In genomic region chr1:15858069-15858670, GRCh38 we compare ENCODE assay signal across 19 cellular contexts. TPM values are rescaled to one million over a fixed set of nuclear protein-coding genes. Genes with fewer than 3 reads are reported as not detected.
DNase-seq lines count a peak whose midpoint lies in the region; ATAC-seq and TF ChIP-seq lines count a peak whose summit lies in the region.
"Had no signal": no experiment of that assay in that cellular context is flagged by ENCODE, and none has a peak within 500 bp of the region (broad histone marks: within the 10 kb centered on the region; RNA-seq: fewer than 3 reads in every experiment).

No MANE protein-coding gene starts in this region.

- H3K36me3 Mint-ChIP-seq in immature natural killer cell = no peaks in the 10 kb centered on the region
- peaks cover 5 to 7% of the 10 kb centered on the region in 2 donors for H3K36me3 Mint-ChIP-seq in stimulated activated naive B cell treated with anti-CD40 and anti-IgM and Interleukin-4, amounts not matched to agents 10 μg/mL and 1 μg/mL and 100 μg/mL, for 72 hours
- peaks cover 0 to 7% (median 0%) of the 10 kb centered on the region in 3 donors for H3K36me3 Mint-ChIP-seq in CD8-positive, alpha-beta memory T cell

- in situ Hi-C loops in Panc1 (cut with HindIII; ENCODE audit: low pct_unique_long_range_greater_than_20kb, low sequenced_read_pairs) = no loop called here

- peak overlapping the region in 4 of 6 donors; percentile 22 to 70 (median 44) for H3K27ac Mint-ChIP-seq in immature natural killer cell
- H3K27ac Mint-ChIP-seq in stimulated activated naive B cell treated with anti-CD40 and anti-IgM and Interleukin-4, amounts not matched to agents 10 μg/mL and 1 μg/mL and 100 μg/mL, for 72 hours = peak overlapping the region; percentile 38
- H3K27ac Mint-ChIP-seq in CD8-positive, alpha-beta memory T cell = peak overlapping the region in 4 of 8 donors; percentile 1 to 52 (median 14)
- H3K27ac Mint-ChIP-seq: activated CD8-positive, alpha-beta memory T cell treated with anti-CD3 and anti-CD28 coated beads, Interleukin-2, amount 10 ng/mL, durations not matched to agents 7 days and 5 days; activated T-helper 2 cell treated with anti-CD3 and anti-CD28 coated beads, Interferon-gamma antibody, Interleukin-2, Interleukin-4, amounts not matched to agents 10 μg/mL and 5 μg/mL and 100 μg/mL, durations not matched to agents 14 hours and 24 hours and 36 hours had no signal

- no peak for TF ChIP-seq CTCF in cardiac muscle cell (IDR thresholded peaks at IDR 0.05; ENCODE audit: low read depth, low read length)
- no peak for TF ChIP-seq CTCF in Panc1 (IDR thresholded peaks at IDR 0.05)

- POLR2A ChIA-PET in Panc1 (lab: Charles Lee) = no interaction called here
- POLR2A ChIA-PET in CD8-positive, alpha-beta memory T cell (lab: Charles Lee) = interaction anchor here (0.7 kb wide), 1 partner anchor 13 kb away, joined by 6 read pairs; no protein-coding TSS in a partner anchor

- ATAC-seq in Right ventricle myocardium superior (ENCODE audit: poor library complexity) (no peak), Panc1 (peak; percentile 68), HG03095 (IDR thresholded peaks at IDR 0.05; ENCODE audit: unreplicated experiment) (no peak), GM21619 (IDR thresholded peaks at IDR 0.05; ENCODE audit: unreplicated experiment) (no peak)
- ATAC-seq in stimulated activated naive B cell treated with anti-CD40 and anti-IgM and Interleukin-4, amounts not matched to agents 10 μg/mL and 1 μg/mL and 100 μg/mL, for 72 hours (replicated peaks) = no peak
- ATAC-seq: activated CD8-positive, alpha-beta memory T cell treated with anti-CD3 and anti-CD28 coated beads, Interleukin-2, amount 10 ng/mL, durations not matched to agents 7 days and 5 days had no signal

- H3K27ac ChIP-seq in cardiac muscle cell = peak overlapping the region; percentile 60
- 0 out of 2 replicates have a peak overlapping the region, but pooled peaks have one; percentile 6 for H3K27ac ChIP-seq in Panc1 (ENCODE audit: low read length)
- H3K27ac ChIP-seq in CD8-positive, alpha-beta memory T cell (ENCODE audit: low read depth, low read length) = no peak overlapping the region
- H3K27ac ChIP-seq: right atrium auricular region, tibial artery had no signal

- H3K4me1 Mint-ChIP-seq in immature natural killer cell = peaks cover 24 to 40% of the 10 kb centered on the region in 2 donors
- H3K4me1 Mint-ChIP-seq in stimulated activated naive B cell treated with anti-CD40 and anti-IgM and Interleukin-4, amounts not matched to agents 10 μg/mL and 1 μg/mL and 100 μg/mL, for 72 hours = peaks cover 13 to 23% of the 10 kb centered on the region in 2 donors
- peaks cover 28 to 63% (median 41%) of the 10 kb centered on the region in 3 donors for H3K4me1 Mint-ChIP-seq in CD8-positive, alpha-beta memory T cell

- H3K36me3 ChIP-seq in cardiac muscle cell = no peaks in the 10 kb centered on the region
- no peaks in the 10 kb centered on the region for H3K36me3 ChIP-seq in Panc1 (ENCODE audit: control insufficient read depth, insufficient read depth, low read length)
- no peaks in the 10 kb centered on the region for H3K36me3 ChIP-seq in CD8-positive, alpha-beta memory T cell (ENCODE audit: insufficient read depth, low read length)
- H3K36me3 ChIP-seq: right atrium auricular region, tibial artery had no signal

- DNase-seq in cardiac muscle cell (ENCODE audit: low read depth in 1 of 2, low spot score in 1 of 2) (no peak), Right ventricle myocardium superior (no peak), Panc1 (ENCODE audit: low read depth, low spot score) (no peak), immature natural killer cell (no peak)
- no peak for DNase-seq in stimulated activated naive B cell treated with anti-CD40 and anti-IgM and Interleukin-4, amounts not matched to agents 10 μg/mL and 1 μg/mL and 100 μg/mL, for 72 hours
- DNase-seq in CD8-positive, alpha-beta memory T cell = no peak
- DNase-seq: activated CD4-positive, CD25-positive, alpha-beta regulatory T cell; activated CD8-positive, alpha-beta memory T cell treated with anti-CD3 and anti-CD28 coated beads, Interleukin-2, amount 10 ng/mL, durations not matched to agents 7 days and 5 days; cerebellar nuclear complex; effector CD4-positive, alpha-beta T cell; esophagus squamous epithelium; MM.1S; NCI-H1694; NCI-H748 treated with DMSO at 0.1 percent for 48 hours; tibial artery had no signal

- H3K4me1 ChIP-seq in cardiac muscle cell (ENCODE audit: low read depth) (no peaks in the 10 kb centered on the region), Panc1 (ENCODE audit: control insufficient read depth, insufficient read depth, low read length) (peaks cover 7% of the 10 kb centered on the region)
- peaks cover 14% of the 10 kb centered on the region for H3K4me1 ChIP-seq in CD8-positive, alpha-beta memory T cell (ENCODE audit: insufficient read depth, low read length)

- no peaks in the 10 kb centered on the region for H3K27me3 ChIP-seq in cardiac muscle cell
- H3K27me3 ChIP-seq in Panc1 (ENCODE audit: control insufficient read depth, insufficient read depth, low read length) = no peaks in the 10 kb centered on the region
- no peaks in the 10 kb centered on the region for H3K27me3 ChIP-seq in CD8-positive, alpha-beta memory T cell (ENCODE audit: insufficient read depth, low read length, poor library complexity, severe bottlenecking)
- H3K27me3 ChIP-seq: esophagus squamous epithelium, right atrium auricular region, tibial artery had no signal

- H3K4me3 ChIP-seq in cardiac muscle cell = no peak overlapping the region
- H3K4me3 ChIP-seq in Panc1 (ENCODE audit: low read depth in 2 of 2, low read length in 2 of 2) = no peak overlapping the region
- H3K4me3 ChIP-seq in CD8-positive, alpha-beta memory T cell (ENCODE audit: low read length) = no peak overlapping the region
- H3K4me3 ChIP-seq: esophagus squamous epithelium, right atrium auricular region, tibial artery had no signal

- CTCF ChIA-PET in Panc1 (lab: Charles Lee) = interaction anchor here (0.6 to 0.7 kb wide), 3 partner anchors 62 to 378 kb away, joined by 3 to 5 read pairs (median 5); no protein-coding TSS in a partner anchor
- CTCF ChIA-PET in CD8-positive, alpha-beta memory T cell (lab: Charles Lee) = interaction anchor here (1.7 kb wide), 1 partner anchor 40 kb away, joined by 5 read pairs; no protein-coding TSS in a partner anchor

- H3K9me3 ChIP-seq in cardiac muscle cell (ENCODE audit: low read depth) = no peaks in the 10 kb centered on the region
- no peaks in the 10 kb centered on the region for H3K9me3 ChIP-seq in Panc1 (ENCODE audit: control insufficient read depth, insufficient read depth, low read depth, low read length)
- no peaks in the 10 kb centered on the region for H3K9me3 ChIP-seq in CD8-positive, alpha-beta memory T cell (ENCODE audit: low read length)
- H3K9me3 ChIP-seq: esophagus squamous epithelium, right atrium auricular region, tibial artery had no signal

- intact Hi-C loops in Right ventricle myocardium superior (cut with DNase I) (no loop called here), Panc1 (cut with micrococcal nuclease; ENCODE audit: unreplicated experiment) (no loop called here)

- no peaks in the 10 kb centered on the region for H3K9me3 Mint-ChIP-seq in immature natural killer cell
- H3K9me3 Mint-ChIP-seq in stimulated activated naive B cell treated with anti-CD40 and anti-IgM and Interleukin-4, amounts not matched to agents 10 μg/mL and 1 μg/mL and 100 μg/mL, for 72 hours = no peaks in the 10 kb centered on the region
- H3K9me3 Mint-ChIP-seq in CD8-positive, alpha-beta memory T cell = no peaks in the 10 kb centered on the region
- H3K9me3 Mint-ChIP-seq: activated T-helper 2 cell treated with anti-CD3 and anti-CD28 coated beads, Interferon-gamma antibody, Interleukin-2, Interleukin-4, amounts not matched to agents 10 μg/mL and 5 μg/mL and 100 μg/mL, durations not matched to agents 14 hours and 24 hours and 36 hours had no signal

- BruUV-seq in Panc1 (replicated peaks; lab: Mats Ljungman, UMichigan) = no TSS peak

- no peak overlapping the region for H3K4me3 Mint-ChIP-seq in immature natural killer cell
- H3K4me3 Mint-ChIP-seq in stimulated activated naive B cell treated with anti-CD40 and anti-IgM and Interleukin-4, amounts not matched to agents 10 μg/mL and 1 μg/mL and 100 μg/mL, for 72 hours = no peak overlapping the region
- peak overlapping the region in 2 of 7 donors; percentile 12 to 38 for H3K4me3 Mint-ChIP-seq in CD8-positive, alpha-beta memory T cell
- H3K4me3 Mint-ChIP-seq: activated CD8-positive, alpha-beta memory T cell treated with anti-CD3 and anti-CD28 coated beads, Interleukin-2, amount 10 ng/mL, durations not matched to agents 7 days and 5 days had no signal

- peaks cover 0 to 2% (median 1%) of the 10 kb centered on the region in 3 donors for H3K27me3 Mint-ChIP-seq in immature natural killer cell (ENCODE audit: low read depth in 3 of 3)
- H3K27me3 Mint-ChIP-seq in stimulated activated naive B cell treated with anti-CD40 and anti-IgM and Interleukin-4, amounts not matched to agents 10 μg/mL and 1 μg/mL and 100 μg/mL, for 72 hours = no peaks in the 10 kb centered on the region
- no peaks in the 10 kb centered on the region for H3K27me3 Mint-ChIP-seq in CD8-positive, alpha-beta memory T cell
- H3K27me3 Mint-ChIP-seq: activated CD8-positive, alpha-beta memory T cell treated with anti-CD3 and anti-CD28 coated beads, Interleukin-2, amount 10 ng/mL, durations not matched to agents 7 days and 5 days had no signal

RNA-seq across cellular contexts. Expression of gene SPEN, which starts 10.7 kb away (rescaled TPM):
- total RNA-seq in cardiac muscle cell (14.8 and 31.6 TPM in 2 replicates), Right ventricle myocardium superior (20.3 TPM), Panc1 (2021; ENCODE audit: unreplicated experiment) (58.3 TPM)
- polyA plus RNA-seq in cardiac muscle cell (25.8 and 35.4 TPM in 2 replicates), immature natural killer cell (10 to 100 TPM in 1 of 3 donors, 1 to 10 TPM in 2; 1.2 to 46.0 (median 6.0) TPM)
- 36.5 TPM for polyA plus RNA-seq in Panc1 (2012; ENCODE audit: insufficient read length)
- total RNA-seq in CD8-positive, alpha-beta memory T cell = 10 to 100 TPM; 63.1 to 66.3 TPM
- 35.6 TPM for polyA plus RNA-seq in CD8-positive, alpha-beta memory T cell

RNA-seq across cellular contexts. Expression of gene UQCRHL, which starts 50.7 kb away (rescaled TPM):
- 3.9 and 5.0 TPM in 2 replicates for total RNA-seq in cardiac muscle cell
- 2.5 and 3.2 TPM in 2 replicates for polyA plus RNA-seq in cardiac muscle cell
- total RNA-seq in Right ventricle myocardium superior = 6.1 TPM
- total RNA-seq in Panc1 (2021; ENCODE audit: unreplicated experiment) = 2.6 TPM
- polyA plus RNA-seq in Panc1 (2012; ENCODE audit: insufficient read length) = 2.3 TPM
- polyA plus RNA-seq in immature natural killer cell = 1 to 10 TPM in 1 of 3 donors, under 1 TPM in 1, not detected in 1; 0.90 to 1.3 TPM
- 1 to 10 TPM; 1.7 to 2.0 TPM for total RNA-seq in CD8-positive, alpha-beta memory T cell
- 0.95 TPM for polyA plus RNA-seq in CD8-positive, alpha-beta memory T cell
